ENCODE assay signal across 28 cellular contexts in the genomic region with DNA sequence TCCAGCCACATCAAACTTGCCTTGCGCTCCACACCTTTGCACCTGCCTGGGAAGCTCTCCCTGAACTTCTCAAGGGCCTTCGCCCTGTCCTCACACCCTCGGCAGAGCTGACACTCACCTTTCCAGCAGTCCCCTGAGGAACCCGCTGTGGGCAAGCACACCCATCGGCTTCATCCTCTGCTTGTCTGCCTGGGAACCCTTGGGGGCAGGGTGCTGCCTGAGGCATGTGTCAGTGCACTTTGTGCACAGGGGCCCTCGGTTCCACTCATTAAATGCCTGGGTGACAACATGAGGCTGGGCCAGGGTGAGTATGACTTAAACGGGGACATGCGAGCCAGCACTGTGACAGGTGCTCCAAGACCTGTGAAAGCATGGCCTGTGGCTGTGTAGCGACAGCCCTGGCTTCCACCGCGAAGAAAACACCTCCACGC. TPM values are rescaled to one million over a fixed set of nuclear protein-coding genes. Genes with fewer than 3 reads are reported as not detected.
A peak's percentile ranks its signal among the peaks of the same experiment; 100 is the strongest.
DNase-seq lines count a peak whose midpoint lies in the region; ATAC-seq and TF ChIP-seq lines count a peak whose summit lies in the region.
"Had no signal": no experiment of that assay in that cellular context is flagged by ENCODE, and none has a peak within 500 bp of the region (broad histone marks: within the 10 kb centered on the region; RNA-seq: fewer than 3 reads in every experiment).

No MANE protein-coding gene starts in this region.

- no peaks in the 10 kb centered on the region for H4K20me1 ChIP-seq in GM23338 (replicated peaks; ENCODE audit: insufficient read depth)

- no peak for DNase-seq in activated CD4-positive, alpha-beta T cell treated with anti-CD3 and anti-CD28 coated beads, Interleukin-2, amount 10 ng/mL, durations not matched to agents 7 days and 5 days
- no peak for DNase-seq in activated CD4-positive, alpha-beta T cell treated with anti-CD3 and anti-CD28 coated beads for 1 hour
- DNase-seq in GM23338 (ENCODE audit: low spot score) (no peak), spleen (peak; percentile 66), WERI-Rb-1 (no peak)
- no peak for DNase-seq in stimulated activated CD4-positive, alpha-beta T cell treated with anti-CD3 and anti-CD28 coated beads, Interleukin-2, amount 100 ng/mL, for 48 hours
- DNase-seq: activated CD4-positive, alpha-beta T cell treated with anti-CD3 and anti-CD28 coated beads, Interleukin-2, amount 50 U/mL, for 4 hours; activated naive CD4-positive, alpha-beta T cell treated with Interleukin-2 at 50 U/mL for 16 hours; activated T-cell treated with anti-CD3 and anti-CD28 coated beads, Interleukin-2, amount 50 U/mL, for 1 hour; amygdala; COR-L47; esophagus squamous epithelium; NCI-H1105; NCI-H2029; NCI-H69; stimulated activated CD4-positive, alpha-beta T cell treated with anti-CD3 and anti-CD28 coated beads, Interleukin-12 subunit alpha, Interleukin-12 subunit beta, amount 100 ng/mL, for 4 hours had no signal

- H3K9me3 Mint-ChIP-seq in activated CD4-positive, alpha-beta T cell treated with anti-CD3 and anti-CD28 coated beads, Interleukin-2, amount 10 ng/mL, durations not matched to agents 7 days and 5 days = no peaks in the 10 kb centered on the region
- H3K9me3 Mint-ChIP-seq in GM23338 = no peaks in the 10 kb centered on the region
- H3K9me3 Mint-ChIP-seq in dendritic cell treated with granulocyte-macrophage colony-stimulating factor and Interleukin-4, amounts not matched to agents 40 ng/mL and 50 ng/mL, for 4 days = no peaks in the 10 kb centered on the region
- H3K9me3 Mint-ChIP-seq: stimulated activated naive CD8-positive, alpha-beta T cell treated with anti-CD3 and anti-CD28 coated beads, Interleukin-15, Interleukin-2, amounts not matched to agents 100 ng/mL and 50 ng/mL, for 24 hours; T-helper 1 cell treated with Interleukin-12 subunit alpha and Interleukin-12 subunit beta and Interleukin-4 antibody, amounts not matched to agents 30 μg/mL and 1 μg/mL, for 36 hours had no signal

- no peaks in the 10 kb centered on the region for H3K27me3 Mint-ChIP-seq in activated CD4-positive, alpha-beta T cell treated with anti-CD3 and anti-CD28 coated beads, Interleukin-2, amount 10 ng/mL, durations not matched to agents 7 days and 5 days
- H3K27me3 Mint-ChIP-seq in GM23338 (ENCODE audit: insufficient read depth, low read depth, poor library complexity) = peaks cover 35% of the 10 kb centered on the region
- no peaks in the 10 kb centered on the region for H3K27me3 Mint-ChIP-seq in dendritic cell treated with granulocyte-macrophage colony-stimulating factor and Interleukin-4, amounts not matched to agents 40 ng/mL and 50 ng/mL, for 4 days
- H3K27me3 Mint-ChIP-seq: stimulated activated naive CD8-positive, alpha-beta T cell treated with anti-CD3 and anti-CD28 coated beads, Interleukin-15, Interleukin-2, amounts not matched to agents 100 ng/mL and 50 ng/mL, for 24 hours had no signal

- H3K4me3 Mint-ChIP-seq in activated CD4-positive, alpha-beta T cell treated with anti-CD3 and anti-CD28 coated beads, Interleukin-2, amount 10 ng/mL, durations not matched to agents 7 days and 5 days = no peak overlapping the region
- no peak overlapping the region; the same call in 2 of the 3 replicates for H3K4me3 Mint-ChIP-seq in GM23338
- no peak overlapping the region for H3K4me3 Mint-ChIP-seq in dendritic cell treated with granulocyte-macrophage colony-stimulating factor and Interleukin-4, amounts not matched to agents 40 ng/mL and 50 ng/mL, for 4 days
- H3K4me3 Mint-ChIP-seq: T-helper 1 cell treated with Interleukin-12 subunit alpha and Interleukin-12 subunit beta and Interleukin-4 antibody, amounts not matched to agents 30 μg/mL and 1 μg/mL, for 36 hours had no signal

- POLR2A ChIA-PET in activated CD4-positive, alpha-beta T cell treated with anti-CD3 and anti-CD28 coated beads, Interleukin-2, amount 10 ng/mL, durations not matched to agents 7 days and 5 days (lab: Charles Lee) = interaction anchor here (1.1 kb wide), 1 partner anchor 177 kb away, joined by 3 read pairs; the partner anchor contains the start of gene RBM4B

- no peak overlapping the region for H3K4me2 ChIP-seq in GM23338
- H3K4me2 ChIP-seq: hepatocyte had no signal

- no peak for TF ChIP-seq CTCF in GM23338 (conservative IDR thresholded peaks at IDR 0.05; ENCODE audit: low read depth in 2 of 2)
- TF ChIP-seq CTCF in spleen (IDR thresholded peaks at IDR 0.05 in 8 of 11, conservative IDR thresholded peaks at IDR 0.05 in 3 of 11) = no peak
- no peak for TF ChIP-seq CTCF in WERI-Rb-1 (IDR thresholded peaks at IDR 0.05; ENCODE audit: low read depth, low read length)

- peaks cover 32% of the 10 kb centered on the region for H3K4me1 Mint-ChIP-seq in activated CD4-positive, alpha-beta T cell treated with anti-CD3 and anti-CD28 coated beads, Interleukin-2, amount 10 ng/mL, durations not matched to agents 7 days and 5 days
- peaks cover 18% of the 10 kb centered on the region for H3K4me1 Mint-ChIP-seq in GM23338
- peaks cover 55% of the 10 kb centered on the region for H3K4me1 Mint-ChIP-seq in dendritic cell treated with granulocyte-macrophage colony-stimulating factor and Interleukin-4, amounts not matched to agents 40 ng/mL and 50 ng/mL, for 4 days (ENCODE audit: low read depth)

- intact Hi-C loops in dendritic cell treated with granulocyte-macrophage colony-stimulating factor and Interleukin-4, amounts not matched to agents 40 ng/mL and 50 ng/mL, for 4 days (cut with micrococcal nuclease) = no loop called here
- intact Hi-C loops in spleen (cut with DNase I; ENCODE audit: low total_unique reads) = no loop called here

- H3K27ac Mint-ChIP-seq in activated CD4-positive, alpha-beta T cell treated with anti-CD3 and anti-CD28 coated beads, Interleukin-2, amount 10 ng/mL, durations not matched to agents 7 days and 5 days = peak overlapping the region; percentile 28
- H3K27ac Mint-ChIP-seq in GM23338 = peak overlapping the region; percentile 87
- peak overlapping the region; percentile 53 for H3K27ac Mint-ChIP-seq in dendritic cell treated with granulocyte-macrophage colony-stimulating factor and Interleukin-4, amounts not matched to agents 40 ng/mL and 50 ng/mL, for 4 days
- H3K27ac Mint-ChIP-seq: stimulated activated naive CD8-positive, alpha-beta T cell treated with anti-CD3 and anti-CD28 coated beads, Interleukin-15, Interleukin-2, amounts not matched to agents 100 ng/mL and 50 ng/mL, for 24 hours; T-helper 1 cell treated with Interleukin-12 subunit alpha and Interleukin-12 subunit beta and Interleukin-4 antibody, amounts not matched to agents 30 μg/mL and 1 μg/mL, for 36 hours had no signal

- CTCF ChIA-PET in activated CD4-positive, alpha-beta T cell treated with anti-CD3 and anti-CD28 coated beads, Interleukin-2, amount 10 ng/mL, durations not matched to agents 7 days and 5 days (lab: Charles Lee) = interaction anchor here (0.8 to 3.3 kb wide), 4 partner anchors 9 to 176 kb away, joined by 3 to 27 read pairs (median 6); partner anchors contain the start of gene RCE1

- H3K36me3 ChIP-seq in GM23338 (ENCODE audit: insufficient read depth) = no peaks in the 10 kb centered on the region
- H3K36me3 ChIP-seq in spleen = peaks cover 0 to 16% (median 2%) of the 10 kb centered on the region in 6 donors
- peaks cover 5% of the 10 kb centered on the region; the same call in 1 of the 2 replicates for H3K36me3 ChIP-seq in WERI-Rb-1
- H3K36me3 ChIP-seq: pancreas had no signal

- no peak for TF ChIP-seq POLR2A in spleen (IDR thresholded peaks at IDR 0.05)

- H3K4me3 ChIP-seq in GM23338 (no peak overlapping the region), spleen (no peak overlapping the region), WERI-Rb-1 (ENCODE audit: low read depth, low read length) (no peak overlapping the region)
- H3K4me3 ChIP-seq: coronary artery, esophagus squamous epithelium, hepatocyte, left lung, pancreas, SK-N-MC, tibial artery had no signal

- no peaks in the 10 kb centered on the region for H3K79me2 ChIP-seq in GM23338 (replicated peaks; ENCODE audit: insufficient read depth)
- H3K79me2 ChIP-seq: hepatocyte had no signal

- peaks cover 2% of the 10 kb centered on the region for H3K36me3 Mint-ChIP-seq in activated CD4-positive, alpha-beta T cell treated with anti-CD3 and anti-CD28 coated beads, Interleukin-2, amount 10 ng/mL, durations not matched to agents 7 days and 5 days (ENCODE audit: low read depth)
- peaks cover 2% of the 10 kb centered on the region for H3K36me3 Mint-ChIP-seq in GM23338 (ENCODE audit: low read depth)
- peaks cover 46% of the 10 kb centered on the region for H3K36me3 Mint-ChIP-seq in dendritic cell treated with granulocyte-macrophage colony-stimulating factor and Interleukin-4, amounts not matched to agents 40 ng/mL and 50 ng/mL, for 4 days (ENCODE audit: low read depth)

- no peaks in the 10 kb centered on the region for H3K27me3 ChIP-seq in GM23338 (ENCODE audit: insufficient read depth)
- H3K27me3 ChIP-seq in spleen (replicated peaks in 1 of 7) = no peaks in the 10 kb centered on the region
- no peaks in the 10 kb centered on the region for H3K27me3 ChIP-seq in WERI-Rb-1 (ENCODE audit: insufficient read depth, low read depth, severe bottlenecking)
- H3K27me3 ChIP-seq: esophagus squamous epithelium, hepatocyte, left lung, pancreas, tibial artery had no signal

- H3K27ac ChIP-seq in GM23338 (ENCODE audit: low read depth) (no peak overlapping the region), spleen (no peak overlapping the region), WERI-Rb-1 (no peak overlapping the region)
- H3K27ac ChIP-seq: coronary artery, esophagus squamous epithelium, hepatocyte, left lung, pancreas had no signal

- H3K4me1 ChIP-seq in GM23338 (ENCODE audit: insufficient read depth) (peaks cover 11% of the 10 kb centered on the region), spleen (peaks cover 5 to 48% (median 21%) of the 10 kb centered on the region in 6 donors)

- no peaks in the 10 kb centered on the region for H3K9me2 ChIP-seq in GM23338 (ENCODE audit: insufficient read depth)

- no peaks in the 10 kb centered on the region for H3K9me3 ChIP-seq in spleen
- no peaks in the 10 kb centered on the region for H3K9me3 ChIP-seq in WERI-Rb-1 (ENCODE audit: severe bottlenecking)
- H3K9me3 ChIP-seq: esophagus squamous epithelium, left lung, pancreas, tibial artery had no signal

- no peak overlapping the region for H2AFZ ChIP-seq in GM23338
- H2AFZ ChIP-seq: hepatocyte had no signal

- peaks cover 11% of the 10 kb centered on the region; the same call in 1 of the 2 replicates for H3F3A ChIP-seq in GM23338 (replicated peaks; ENCODE audit: low read depth)

- ATAC-seq in GM23338 = no peak
- no peak for ATAC-seq in GM21447 (IDR thresholded peaks at IDR 0.05; ENCODE audit: unreplicated experiment)
- ATAC-seq: HepG2, left lung, pancreas, right cardiac atrium had no signal

- WGBS in spleen, 5 donors = 88 to 96% (median 94%) methylated on average over 11 to 12 of the region's 12 CpGs

RNA-seq across cellular contexts. Expression of gene LRFN4, which starts 2.6 kb away (rescaled TPM):
- 10 to 100 TPM; 14.1 to 16.6 TPM for total RNA-seq in activated CD4-positive, alpha-beta T cell treated with anti-CD3 and anti-CD28 coated beads, Interleukin-2, amount 10 ng/mL, durations not matched to agents 7 days and 5 days
- total RNA-seq in GM23338 (2014; rRNA removed; shearing (Covaris generic)) = 56.7 and 63.5 TPM in 2 replicates
- polyA plus RNA-seq in GM23338 (2016; fragmentation: Nextera tagmentation; extraction: Ambion mirVana) = 9.8 and 11.1 TPM in 2 replicates
- total RNA-seq in spleen = 10 to 100 TPM in 2 of 7 donors, 1 to 10 TPM in 5; 3.3 to 10.3 (median 8.0) TPM
- 10 to 100 TPM in 1 of 3 donors, 1 to 10 TPM in 2; 3.9 to 12.0 (median 7.9) TPM for polyA plus RNA-seq in spleen

RNA-seq across cellular contexts. Expression of gene RCE1, which starts 11.0 kb away (rescaled TPM):
- 10 to 100 TPM; 23.1 to 23.7 TPM for total RNA-seq in activated CD4-positive, alpha-beta T cell treated with anti-CD3 and anti-CD28 coated beads, Interleukin-2, amount 10 ng/mL, durations not matched to agents 7 days and 5 days
- total RNA-seq in GM23338 (2014; rRNA removed; shearing (Covaris generic)) = 44.7 and 55.1 TPM in 2 replicates
- 27.7 and 27.8 TPM in 2 replicates for polyA plus RNA-seq in GM23338 (2016; fragmentation: Nextera tagmentation; extraction: Ambion mirVana)
- total RNA-seq in spleen = 10 to 100 TPM; 14.5 to 27.9 (median 18.1) TPM
- 10 to 100 TPM; 10.0 to 19.3 (median 14.2) TPM for polyA plus RNA-seq in spleen

Comparison
In these comparisons a context has a peak if more than half of its experiments do, and no peak if none do; other contexts are left out.
1. H3K27ac Mint-ChIP-seq: peak in every context shown above with its lines; median percentile 87 in GM23338; 53 in dendritic cell treated with granulocyte-macrophage colony-stimulating factor and Interleukin-4, amounts not matched to agents 40 ng/mL and 50 ng/mL, for 4 days; 28 in activated CD4-positive, alpha-beta T cell treated with anti-CD3 and anti-CD28 coated beads, Interleukin-2, amount 10 ng/mL, durations not matched to agents 7 days and 5 days.